Comparison of ENCODE assay signal across 16 cellular contexts in the genomic region with DNA sequence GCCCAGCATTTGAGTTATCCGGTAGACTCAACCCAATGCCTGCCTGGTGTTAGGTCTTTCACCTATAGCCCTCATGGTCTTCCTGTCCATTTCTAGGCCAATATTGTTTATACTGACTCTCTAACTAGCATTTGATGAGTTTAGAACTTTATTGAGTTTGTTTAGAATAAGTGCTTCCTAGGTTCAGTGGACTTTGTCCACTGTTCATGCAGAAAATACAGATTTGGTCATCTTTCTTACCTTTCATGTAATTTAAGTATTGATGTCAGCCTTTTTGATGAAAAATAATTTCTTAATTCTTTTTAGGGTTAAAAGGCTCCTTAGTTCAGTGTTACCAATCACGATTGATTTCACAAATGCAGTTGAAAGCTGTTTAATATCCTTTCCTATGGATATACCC. TPM values are rescaled to one million over a fixed set of nuclear protein-coding genes. Genes with fewer than 3 reads are reported as not detected.
DNase-seq lines count a peak whose midpoint lies in the region; ATAC-seq, FAIRE-seq and TF ChIP-seq lines count a peak whose summit lies in the region.
"Had no signal": no experiment of that assay in that cellular context is flagged by ENCODE, and none has a peak within 500 bp of the region (broad histone marks: within the 10 kb centered on the region; RNA-seq: fewer than 3 reads in every experiment).

No MANE protein-coding gene starts in this region.

- H3K9ac ChIP-seq in liver (ENCODE audit: low read depth in 1 of 2, low read length in 2 of 2) (no peak overlapping the region), HepG2 (ENCODE audit: insufficient read depth, low read depth, low read length) (no peak overlapping the region)

- no peak overlapping the region for H2AFZ ChIP-seq in HepG2 (ENCODE audit: low read length)

- H3K4me1 ChIP-seq in liver (ENCODE audit: control insufficient read depth in 4 of 4, insufficient read depth in 4 of 4, low read length in 3 of 4): peaks cover 3 to 26% (median 10%) of the 10 kb centered on the region in 4 donors
- peaks cover 56% of the 10 kb centered on the region for H3K4me1 ChIP-seq in HepG2 (ENCODE audit: insufficient read depth, low read length)
- peaks cover 53 to 61% of the 10 kb centered on the region in 2 donors for H3K4me1 ChIP-seq in gastrocnemius medialis
- H3K4me1 ChIP-seq: HAP-1 had no signal

- 51% methylated on average over 2 of the region's 2 CpGs for WGBS in liver
- 90% methylated on average over 2 of the region's 2 CpGs for WGBS in HepG2 (ENCODE audit: low lambda C conversion rate)

- no peak for TF ChIP-seq CTCF in liver (IDR thresholded peaks at IDR 0.05; ENCODE audit: low read depth, low read length, missing input control)
- TF ChIP-seq CTCF in HepG2 (CRISPR knock-in tag; IDR thresholded peaks at IDR 0.05): no peak
- TF ChIP-seq CTCF in gastrocnemius medialis (IDR thresholded peaks at IDR 0.05 in 4 of 5, conservative IDR thresholded peaks at IDR 0.05 in 1 of 5): no peak

- no peak for TF ChIP-seq EP300 in HepG2 (IDR thresholded peaks at IDR 0.05; ENCODE audit: low read depth in 2 of 2, low read length in 2 of 2)
- TF ChIP-seq EP300 in HepG2 (CRISPR knock-in tag; IDR thresholded peaks at IDR 0.05; ENCODE audit: borderline replicate concordance): no peak

- no TSS peak for BruUV-seq in HepG2 (replicated peaks; lab: Mats Ljungman, UMichigan)

- intact Hi-C loops in HepG2 (cut with micrococcal nuclease; ENCODE audit: unreplicated experiment) (no loop called here), gastrocnemius medialis (cut with DNase I; ENCODE audit: low total_unique reads) (no loop called here)

- no peaks in the 10 kb centered on the region for H4K20me1 ChIP-seq in HepG2 (ENCODE audit: insufficient read depth, low read length)

- H3K27ac ChIP-seq in liver (ENCODE audit: low read depth in 1 of 2, low read length in 2 of 2) (peak overlapping the region in 1 of 2 donors; percentile 37), HepG2 (ENCODE audit: extremely low read length, insufficient read depth, low read length) (no peak overlapping the region), gastrocnemius medialis (peak overlapping the region in 3 of 4 donors; percentile 29 to 69 (median 46))
- H3K27ac ChIP-seq: 22Rv1, A549, C4-2B had no signal

- no peak overlapping the region for H3K4me2 ChIP-seq in HepG2 (ENCODE audit: low read depth, low read length)
- H3K4me2 ChIP-seq: A549 had no signal

- no peak for TF ChIP-seq RAD21 in liver (IDR thresholded peaks at IDR 0.05)
- no peak for TF ChIP-seq RAD21 in HepG2 (CRISPR knock-in tag; IDR thresholded peaks at IDR 0.05)

- TF ChIP-seq POLR2A in HepG2 (IDR thresholded peaks at IDR 0.05; ENCODE audit: insufficient read depth in 1 of 2, low read depth in 2 of 2, low read length in 2 of 2): no peak
- no peak for TF ChIP-seq POLR2A in gastrocnemius medialis (IDR thresholded peaks at IDR 0.05)

- POLR2A ChIA-PET in HepG2 (lab: Yijun Ruan, JAX): no interaction called here

- FAIRE-seq in HepG2 (lab: Jason Lieb, UNC): no peak
- FAIRE-seq: A549, H1 had no signal

- CTCF ChIA-PET in HepG2 (lab: Yijun Ruan, JAX; ENCODE audit: low intra/inter-chr PET ratio, low total read pairs): no interaction called here

- no peaks in the 10 kb centered on the region for H3K79me2 ChIP-seq in HepG2 (ENCODE audit: insufficient read depth, low read length)

- H3K9me3 ChIP-seq in liver (ENCODE audit: control insufficient read depth in 4 of 4, low read length in 3 of 4): no peaks in the 10 kb centered on the region
- H3K9me3 ChIP-seq in HepG2 (ENCODE audit: low read length): no peaks in the 10 kb centered on the region
- no peaks in the 10 kb centered on the region for H3K9me3 ChIP-seq in gastrocnemius medialis
- H3K9me3 ChIP-seq: A549, HAP-1 had no signal

- in situ Hi-C loops in HepG2 (cut with HindIII; ENCODE audit: extremely low pct_ligation_motif_present, low pct_unique_long_range_greater_than_20kb) (no loop called here), gastrocnemius medialis (cut with MboI; ENCODE audit: low sequenced_read_pairs in 4 of 4) (no loop called here)

- H3K4me3 ChIP-seq in liver (ENCODE audit: low read depth in 1 of 3, low read length in 3 of 3) (no peak overlapping the region), HepG2 (replicated peaks in 1 of 3; ENCODE audit: insufficient read depth in 1 of 3, low read depth in 2 of 3, low read length in 3 of 3) (no peak overlapping the region), gastrocnemius medialis (no peak overlapping the region)
- H3K4me3 ChIP-seq: A549, HAP-1 had no signal

- no peak for DNase-seq in HepG2 (ENCODE audit: low spot score)
- DNase-seq in left lobe of liver (ENCODE audit: low spot score): no peak
- no peak for DNase-seq in gastrocnemius medialis
- no peak for DNase-seq in HPDE6-E6E7 (ENCODE audit: extremely low spot score)
- DNase-seq in GM19240 (ENCODE audit: insufficient read length, low spot score): no peak
- DNase-seq: CD4-positive, alpha-beta memory T cell; DMS153; DMS79; GF-D8 had no signal

- no peak for ATAC-seq in HepG2
- ATAC-seq in left lobe of liver: peak; percentile 51
- no peak for ATAC-seq in gastrocnemius medialis
- no peak for ATAC-seq in GM21390 (IDR thresholded peaks at IDR 0.05; ENCODE audit: unreplicated experiment)
- ATAC-seq: A549 had no signal

- peaks cover 0 to 6% (median 0%) of the 10 kb centered on the region in 4 donors for H3K36me3 ChIP-seq in liver (ENCODE audit: control insufficient read depth in 4 of 4, insufficient read depth in 3 of 4, low read depth in 1 of 4, low read length in 3 of 4)
- peaks cover 4 to 19% of the 10 kb centered on the region in 2 experiments for H3K36me3 ChIP-seq in HepG2 (replicated peaks in 1 of 2; ENCODE audit: control insufficient read depth in 1 of 2, insufficient read depth in 2 of 2, low read length in 2 of 2)
- H3K36me3 ChIP-seq in gastrocnemius medialis: peaks cover 0 to 5% of the 10 kb centered on the region in 2 donors
- H3K36me3 ChIP-seq: HAP-1 had no signal

- H3K27me3 ChIP-seq in liver (ENCODE audit: control insufficient read depth in 4 of 4, insufficient read depth in 4 of 4, low read length in 3 of 4): no peaks in the 10 kb centered on the region
- no peaks in the 10 kb centered on the region for H3K27me3 ChIP-seq in HepG2 (ENCODE audit: control insufficient read depth in 1 of 2, insufficient read depth in 2 of 2, low read length in 2 of 2)
- no peaks in the 10 kb centered on the region for H3K27me3 ChIP-seq in gastrocnemius medialis

TF ChIP-seq in liver, 16 proteins besides CTCF, POLR2A, EP300 and RAD21 (continues in another document):
- TF ChIP-seq RXRA (IDR thresholded peaks at IDR 0.05): peak; percentile 36
- TF ChIP-seq, protein P1, sequence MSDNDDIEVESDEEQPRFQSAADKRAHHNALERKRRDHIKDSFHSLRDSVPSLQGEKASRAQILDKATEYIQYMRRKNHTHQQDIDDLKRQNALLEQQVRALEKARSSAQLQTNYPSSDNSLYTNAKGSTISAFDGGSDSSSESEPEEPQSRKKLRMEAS (IDR thresholded peaks at IDR 0.05): no peak
- TF ChIP-seq FOXA2 (IDR thresholded peaks at IDR 0.05): no peak
- no peak for TF ChIP-seq NR2F2 (IDR thresholded peaks at IDR 0.05)
- TF ChIP-seq EGR1 (IDR thresholded peaks at IDR 0.05; ENCODE audit: low read depth in 2 of 2): no peak
- TF ChIP-seq ATF3 (IDR thresholded peaks at IDR 0.05): no peak
- peak; percentile 72 to 82 for TF ChIP-seq HNF4A (conservative IDR thresholded peaks at IDR 0.05)

TF ChIP-seq in HepG2, 621 proteins besides CTCF, POLR2A, EP300 and RAD21 (continues in another document):
- TF ChIP-seq RFXANK (CRISPR knock-in tag; IDR thresholded peaks at IDR 0.05): no peak
- no peak for TF ChIP-seq ZNF510 (CRISPR knock-in tag; IDR thresholded peaks at IDR 0.05; ENCODE audit: low read depth)
- TF ChIP-seq ELF1 (CRISPR knock-in tag; IDR thresholded peaks at IDR 0.05): no peak
- TF ChIP-seq ARNT2 (CRISPR knock-in tag; IDR thresholded peaks at IDR 0.05; ENCODE audit: low read depth): no peak
- no peak for TF ChIP-seq ZFP1 (CRISPR knock-in tag; IDR thresholded peaks at IDR 0.05)
- no peak for TF ChIP-seq ZSCAN21 (CRISPR knock-in tag; IDR thresholded peaks at IDR 0.05; ENCODE audit: borderline replicate concordance)
- TF ChIP-seq DR1 (CRISPR knock-in tag; IDR thresholded peaks at IDR 0.05): no peak
- no peak for TF ChIP-seq ZNF678 (CRISPR knock-in tag; IDR thresholded peaks at IDR 0.05)

RNA-seq across cellular contexts. Expression of gene CYSTM1, which starts 22.0 kb away (rescaled TPM):
- 10 to 100 TPM in 1 of 2 donors, 1 to 10 TPM in 1; 8.1 to 15.6 TPM for total RNA-seq in liver
- polyA plus RNA-seq in liver: 10 to 100 TPM; 31.1 to 45.7 TPM
- 40.0 and 52.7 TPM in 2 replicates for total RNA-seq in HepG2 (2016; rRNA removed; fragmentation: Illumina TruSeq; extraction: Trizol)
- 16.3 and 21.9 TPM in 2 replicates for total RNA-seq in HepG2 (2016; cell fraction: cytosol; rRNA removed; fragmentation: Illumina TruSeq; extraction: Trizol; ENCODE audit: low read depth)
- total RNA-seq in HepG2 (2016; cell fraction: insoluble cytoplasmic fraction; rRNA removed; fragmentation: Illumina TruSeq; extraction: Trizol): 37.6 and 58.4 TPM in 2 replicates
- 15.0 and 21.9 TPM in 2 replicates for total RNA-seq in HepG2 (2016; cell fraction: membrane; rRNA removed; fragmentation: Illumina TruSeq; extraction: Trizol)
- total RNA-seq in HepG2 (2016; cell fraction: nucleus; rRNA removed; fragmentation: Illumina TruSeq; extraction: Trizol): 17.2 and 20.7 TPM in 2 replicates
- polyA plus RNA-seq in HepG2 (2011; rRNA removed): 73.4 and 85.0 TPM in 2 replicates
- polyA plus RNA-seq in HepG2 (2011; cell fraction: cytosol; rRNA removed): 80.7 and 95.8 TPM in 2 replicates
- polyA plus RNA-seq in HepG2 (2011; cell fraction: nucleus; rRNA removed): 17.5 and 23.1 TPM in 2 replicates
- 32.8 and 35.3 TPM in 2 replicates for polyA plus RNA-seq in HepG2 (2012)
- polyA plus RNA-seq in HepG2 (2016; cell fraction: cytosol; fragmentation: Illumina TruSeq; extraction: Trizol; ENCODE audit: low read depth): 23.1 and 29.4 TPM in 2 replicates
- polyA plus RNA-seq in HepG2 (2016; cell fraction: insoluble cytoplasmic fraction; fragmentation: Illumina TruSeq; extraction: Trizol; ENCODE audit: low read depth): 83.1 and 90.8 TPM in 2 replicates
- polyA plus RNA-seq in HepG2 (2016; cell fraction: membrane; fragmentation: Illumina TruSeq; extraction: Trizol; ENCODE audit: low read depth): 20.1 and 22.6 TPM in 2 replicates
- polyA plus RNA-seq in HepG2 (2016; cell fraction: nucleus; fragmentation: Illumina TruSeq; extraction: Trizol; ENCODE audit: insufficient read depth, low read depth): 32.0 and 35.2 TPM in 2 replicates
- polyA minus RNA-seq in HepG2 (2011; rRNA and poly(A)+ RNA removed; ENCODE audit: low replicate concordance): 67.0 and 122 TPM in 2 replicates
- polyA minus RNA-seq in HepG2 (2011; cell fraction: cytosol; rRNA and poly(A)+ RNA removed): 18.4 and 25.9 TPM in 2 replicates
- polyA minus RNA-seq in HepG2 (2011; cell fraction: nucleus; rRNA and poly(A)+ RNA removed): 12.2 and 14.5 TPM in 2 replicates
- 24.6 TPM for total RNA-seq in left lobe of liver
- 100 to 1,000 TPM; 304 to 593 (median 336) TPM for total RNA-seq in gastrocnemius medialis
